In genomic region chr1:26844389-26844788, GRCh38 we compare ENCODE assay signal across 18 cellular contexts. TPM values are rescaled to one million over a fixed set of nuclear protein-coding genes. Genes with fewer than 3 reads are reported as not detected.
A peak's percentile ranks its signal among the peaks of the same experiment; 100 is the strongest.
DNase-seq lines count a peak whose midpoint lies in the region; ATAC-seq and TF ChIP-seq lines count a peak whose summit lies in the region.
"Had no signal": no experiment of that assay in that cellular context is flagged by ENCODE, and none has a peak within 500 bp of the region (broad histone marks: within the 10 kb centered on the region; RNA-seq: fewer than 3 reads in every experiment).

No MANE protein-coding gene starts in this region.

- H3K27me3 ChIP-seq in esophagus squamous epithelium, result no peaks in the 10 kb centered on the region

- H3K9me3 Mint-ChIP-seq in activated naive CD8-positive, alpha-beta T cell (ENCODE audit: low read depth), result no peaks in the 10 kb centered on the region
- no peaks in the 10 kb centered on the region for H3K9me3 Mint-ChIP-seq in activated naive CD8-positive, alpha-beta T cell treated with anti-CD3 and anti-CD28 coated beads for 36 hours

- peak overlapping the region; percentile 34 to 75 (median 68) for H3K27ac ChIP-seq in esophagus squamous epithelium
- H3K27ac ChIP-seq: C4-2B had no signal

- intact Hi-C loops in esophagus squamous epithelium (cut with DNase I), result no loop called here

- H3K36me3 Mint-ChIP-seq in activated naive CD8-positive, alpha-beta T cell, result peaks cover 4% of the 10 kb centered on the region
- peaks cover 22% of the 10 kb centered on the region for H3K36me3 Mint-ChIP-seq in activated naive CD8-positive, alpha-beta T cell treated with anti-CD3 and anti-CD28 coated beads for 36 hours

- 73 to 86% methylated on average over 4 of the region's 4 CpGs for WGBS in esophagus squamous epithelium, 2 donors

- no peaks in the 10 kb centered on the region for H3K9me3 ChIP-seq in esophagus squamous epithelium

- peak overlapping the region; percentile 28 for H3K27ac Mint-ChIP-seq in activated naive CD8-positive, alpha-beta T cell
- no peak overlapping the region for H3K27ac Mint-ChIP-seq in activated naive CD8-positive, alpha-beta T cell treated with anti-CD3 and anti-CD28 coated beads for 36 hours

- no peak overlapping the region for H3K4me3 ChIP-seq in esophagus squamous epithelium
- H3K4me3 ChIP-seq: GM12878 had no signal

- TF ChIP-seq POLR2A in esophagus squamous epithelium (IDR thresholded peaks at IDR 0.05), result no peak

- no peak for ATAC-seq in HG02759 (IDR thresholded peaks at IDR 0.05; ENCODE audit: unreplicated experiment)
- no peak for ATAC-seq in left lobe of liver
- ATAC-seq: GM12878, PC-3 had no signal

- peaks cover 1% of the 10 kb centered on the region for H3K4me1 Mint-ChIP-seq in activated naive CD8-positive, alpha-beta T cell (ENCODE audit: low read depth)
- H3K4me1 Mint-ChIP-seq in activated naive CD8-positive, alpha-beta T cell treated with anti-CD3 and anti-CD28 coated beads for 36 hours, result peaks cover 18% of the 10 kb centered on the region

- peaks cover 6 to 86% (median 14%) of the 10 kb centered on the region in 3 donors for H3K36me3 ChIP-seq in esophagus squamous epithelium

- H3K27me3 Mint-ChIP-seq in activated naive CD8-positive, alpha-beta T cell, result no peaks in the 10 kb centered on the region
- H3K27me3 Mint-ChIP-seq in activated naive CD8-positive, alpha-beta T cell treated with anti-CD3 and anti-CD28 coated beads for 36 hours, result no peaks in the 10 kb centered on the region

- H3K4me3 Mint-ChIP-seq in activated naive CD8-positive, alpha-beta T cell, result no peak overlapping the region
- no peak overlapping the region for H3K4me3 Mint-ChIP-seq in activated naive CD8-positive, alpha-beta T cell treated with anti-CD3 and anti-CD28 coated beads for 36 hours

- DNase-seq in activated naive CD8-positive, alpha-beta T cell treated with anti-CD3 and anti-CD28 coated beads for 36 hours, result no peak
- DNase-seq in amniotic epithelial cell (ENCODE audit: low read depth) (peak; percentile 28), esophagus squamous epithelium (lab: John Stamatoyannopoulos, UW) (no peak), NCI-H187 treated with DMSO at 0.1 percent for 48 hours (lab: John Stamatoyannopoulos, UW) (no peak), left lobe of liver (ENCODE audit: low spot score) (no peak)
- DNase-seq: DMS79 treated with DMSO at 0.1 percent for 48 hours, H7, Kasumi-1, NCI-H1694 treated with DMSO at 0.1 percent for 48 hours, NCI-H446 treated with DMSO at 0.1 percent for 48 hours, NCI-H526 treated with DMSO at 0.1 percent for 48 hours, PC-3, Right ventricle myocardium superior had no signal

- H3K4me1 ChIP-seq in esophagus squamous epithelium, result peaks cover 11 to 42% (median 12%) of the 10 kb centered on the region in 3 donors

- TF ChIP-seq CTCF in esophagus squamous epithelium (IDR thresholded peaks at IDR 0.05), result no peak

RNA-seq across cellular contexts. Expression of gene ZDHHC18, which starts 17.9 kb away (rescaled TPM):
- total RNA-seq in activated naive CD8-positive, alpha-beta T cell treated with anti-CD3 and anti-CD28 coated beads for 36 hours, result 10 to 100 TPM; 48.5 to 48.8 TPM
- total RNA-seq in esophagus squamous epithelium, result 10 to 100 TPM; 24.5 to 34.4 (median 29.4) TPM
- total RNA-seq in left lobe of liver, result 10.3 TPM

RNA-seq across cellular contexts. Expression of gene SFN, which starts 18.6 kb away (rescaled TPM):
- under 1 TPM in 1 of 2 experiments, not detected in 1; 0.43 TPM for total RNA-seq in activated naive CD8-positive, alpha-beta T cell treated with anti-CD3 and anti-CD28 coated beads for 36 hours
- total RNA-seq in esophagus squamous epithelium, result 1,000 to 10,000 TPM; 1,060 to 2,609 (median 1,818) TPM
- total RNA-seq in left lobe of liver, result 0.40 TPM
- total RNA-seq: Right ventricle myocardium superior, RPMI7951 had no signal

RNA-seq across cellular contexts. Expression of gene GPN2, which starts 45.7 kb away (rescaled TPM):
- 10 to 100 TPM; 64.1 to 65.0 TPM for total RNA-seq in activated naive CD8-positive, alpha-beta T cell treated with anti-CD3 and anti-CD28 coated beads for 36 hours
- total RNA-seq in esophagus squamous epithelium, result 10 to 100 TPM in 2 of 4 donors, 1 to 10 TPM in 2; 4.9 to 10.8 (median 9.4) TPM
- 15.9 TPM for total RNA-seq in left lobe of liver

RNA-seq across cellular contexts. Expression of gene GPATCH3, which starts 55.9 kb away (rescaled TPM):
- 10 to 100 TPM; 13.3 to 14.4 TPM for total RNA-seq in activated naive CD8-positive, alpha-beta T cell treated with anti-CD3 and anti-CD28 coated beads for 36 hours
- 10 to 100 TPM in 1 of 4 donors, 1 to 10 TPM in 3; 6.9 to 11.2 (median 7.6) TPM for total RNA-seq in esophagus squamous epithelium
- total RNA-seq in left lobe of liver, result 7.1 TPM

RNA-seq across cellular contexts. Expression of gene PIGV, which starts 56.6 kb away (rescaled TPM):
- total RNA-seq in activated naive CD8-positive, alpha-beta T cell treated with anti-CD3 and anti-CD28 coated beads for 36 hours, result 10 to 100 TPM; 20.8 to 20.9 TPM
- total RNA-seq in esophagus squamous epithelium (10 to 100 TPM in 3 of 4 donors, 1 to 10 TPM in 1; 9.9 to 20.9 (median 13.1) TPM), left lobe of liver (30.8 TPM)

Comparison
In these comparisons a context has a peak if more than half of its experiments do, and no peak if none do; other contexts are left out.
1. RNA of gene SFN, which starts 18.6 kb away (total RNA-seq): 1,060 to 2,609 TPM in esophagus squamous epithelium; 0.43 TPM in activated naive CD8-positive, alpha-beta T cell treated with anti-CD3 and anti-CD28 coated beads for 36 hours and 0.40 TPM in left lobe of liver (single experiment); every median in the first group is over 100 times any median in the second.